Comparison of ENCODE assay signal across 13 cellular contexts in the genomic region with DNA sequence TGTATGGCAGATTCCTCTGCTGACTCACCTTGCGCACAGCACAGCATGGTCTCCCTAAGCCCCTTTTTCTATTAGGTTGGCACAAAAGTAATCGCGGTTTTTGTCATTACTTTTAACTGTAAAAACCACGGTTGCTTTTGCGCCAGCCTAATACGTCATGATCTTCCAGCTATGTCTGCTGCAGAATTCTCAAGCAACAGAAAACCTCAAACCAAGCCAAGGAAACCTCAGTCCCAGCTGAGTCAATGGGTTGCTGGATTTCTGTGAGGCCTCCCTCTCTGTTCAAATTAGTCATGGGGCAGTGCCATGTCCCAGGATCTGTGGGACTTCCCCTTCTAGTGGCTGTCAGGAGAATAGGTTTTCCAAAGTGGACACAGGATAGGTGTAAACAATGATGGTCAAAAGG. TPM values are rescaled to one million over a fixed set of nuclear protein-coding genes. Genes with fewer than 3 reads are reported as not detected.
DNase-seq lines count a peak whose midpoint lies in the region; ATAC-seq and TF ChIP-seq lines count a peak whose summit lies in the region.
"Had no signal": no experiment of that assay in that cellular context is flagged by ENCODE, and none has a peak within 500 bp of the region (broad histone marks: within the 10 kb centered on the region; RNA-seq: fewer than 3 reads in every experiment).

No MANE protein-coding gene starts in this region.

- CTCF ChIA-PET in activated naive CD4-positive, alpha-beta T cell treated with anti-CD3 and anti-CD28 coated beads for 36 hours (lab: Charles Lee), result interaction anchor here (0.7 kb wide), 1 partner anchor 123 kb away, joined by 3 read pairs; no protein-coding TSS in a partner anchor

- ATAC-seq in HG02870 (IDR thresholded peaks at IDR 0.05; ENCODE audit: unreplicated experiment), result no peak
- ATAC-seq: lower lobe of right lung; stimulated activated naive B cell treated with anti-CD40 and anti-IgM and Interleukin-4, amounts not matched to agents 10 μg/mL and 1 μg/mL and 100 μg/mL, for 72 hours had no signal

- peak; percentile 17 for DNase-seq in AG08395 (ENCODE audit: low spot score)
- DNase-seq in H7, result peak; percentile 12
- DNase-seq in T1000 (lab: John Stamatoyannopoulos, UW), result peak; percentile 9
- peak; percentile 61 for DNase-seq in iPS-NIHi7 (ENCODE audit: extremely low spot score)
- no peak for DNase-seq in activated naive CD4-positive, alpha-beta T cell (lab: John Stamatoyannopoulos, UW)
- DNase-seq in esophagus muscularis mucosa (ENCODE audit: extremely low spot score), result no peak
- no peak for DNase-seq in activated naive CD4-positive, alpha-beta T cell treated with anti-CD3 and anti-CD28 coated beads for 36 hours
- DNase-seq: adrenal gland; CD4-positive, CD25-positive, alpha-beta regulatory T cell; effector CD4-positive, alpha-beta T cell; lower lobe of right lung; stimulated activated naive B cell treated with anti-CD40 and anti-IgM and Interleukin-4, amounts not matched to agents 10 μg/mL and 1 μg/mL and 100 μg/mL, for 72 hours had no signal

- no peak for TF ChIP-seq CTCF in esophagus muscularis mucosa (IDR thresholded peaks at IDR 0.05)

- H3K9me3 ChIP-seq in esophagus muscularis mucosa, result no peaks in the 10 kb centered on the region
- H3K9me3 ChIP-seq: adrenal gland, lower lobe of right lung had no signal

- no peaks in the 10 kb centered on the region for H3K36me3 ChIP-seq in H7 (replicated peaks; ENCODE audit: control insufficient read depth, insufficient read depth, low read length)
- H3K36me3 ChIP-seq in esophagus muscularis mucosa, result no peaks in the 10 kb centered on the region
- H3K36me3 ChIP-seq: adrenal gland, lower lobe of right lung had no signal

- H3K4me3 Mint-ChIP-seq in activated naive CD4-positive, alpha-beta T cell treated with anti-CD3 and anti-CD28 coated beads for 36 hours, result no peak overlapping the region
- H3K4me3 Mint-ChIP-seq: CD4-positive, CD25-positive, alpha-beta regulatory T cell; stimulated activated naive B cell treated with anti-CD40 and anti-IgM and Interleukin-4, amounts not matched to agents 10 μg/mL and 1 μg/mL and 100 μg/mL, for 72 hours had no signal

- no peak for TF ChIP-seq POLR2A in esophagus muscularis mucosa (IDR thresholded peaks at IDR 0.05; ENCODE audit: low read depth)

- H3K27me3 Mint-ChIP-seq in activated naive CD4-positive, alpha-beta T cell treated with anti-CD3 and anti-CD28 coated beads for 36 hours (ENCODE audit: low read depth), result peaks cover 5% of the 10 kb centered on the region

- no peak overlapping the region for H3K4me3 ChIP-seq in H7 (ENCODE audit: insufficient read depth, low read depth, low read length)
- no peak overlapping the region for H3K4me3 ChIP-seq in esophagus muscularis mucosa
- H3K4me3 ChIP-seq: adrenal gland, lower lobe of right lung had no signal

- no peaks in the 10 kb centered on the region for H3K9me3 Mint-ChIP-seq in activated naive CD4-positive, alpha-beta T cell treated with anti-CD3 and anti-CD28 coated beads for 36 hours
- H3K9me3 Mint-ChIP-seq: CD4-positive, CD25-positive, alpha-beta regulatory T cell had no signal

- H3K27ac Mint-ChIP-seq in activated naive CD4-positive, alpha-beta T cell treated with anti-CD3 and anti-CD28 coated beads for 36 hours, result no peak overlapping the region
- H3K27ac Mint-ChIP-seq: CD4-positive, CD25-positive, alpha-beta regulatory T cell; stimulated activated naive B cell treated with anti-CD40 and anti-IgM and Interleukin-4, amounts not matched to agents 10 μg/mL and 1 μg/mL and 100 μg/mL, for 72 hours had no signal

- no peak for TF ChIP-seq EP300 in esophagus muscularis mucosa (IDR thresholded peaks at IDR 0.05)

- WGBS in esophagus muscularis mucosa, result 93% methylated on average over 6 of the region's 6 CpGs

- intact Hi-C loops in esophagus muscularis mucosa (cut with DNase I), result no loop called here
- intact Hi-C loops in activated naive CD4-positive, alpha-beta T cell treated with anti-CD3 and anti-CD28 coated beads for 36 hours (cut with micrococcal nuclease), result no loop called here

- H3K27ac ChIP-seq in esophagus muscularis mucosa (replicated peaks in 1 of 4), result no peak overlapping the region
- H3K27ac ChIP-seq: adrenal gland, lower lobe of right lung had no signal

- peaks cover 0 to 13% (median 11%) of the 10 kb centered on the region in 4 donors for H3K4me1 ChIP-seq in esophagus muscularis mucosa
- H3K4me1 ChIP-seq: adrenal gland had no signal

- no peaks in the 10 kb centered on the region for H3K4me1 Mint-ChIP-seq in activated naive CD4-positive, alpha-beta T cell treated with anti-CD3 and anti-CD28 coated beads for 36 hours (ENCODE audit: low read depth)
- H3K4me1 Mint-ChIP-seq: CD4-positive, CD25-positive, alpha-beta regulatory T cell had no signal

- H3K27me3 ChIP-seq in H7 (ENCODE audit: control insufficient read depth, insufficient read depth, low read length) (no peaks in the 10 kb centered on the region), esophagus muscularis mucosa (no peaks in the 10 kb centered on the region)
- H3K27me3 ChIP-seq: adrenal gland had no signal

- no peaks in the 10 kb centered on the region for H3K36me3 Mint-ChIP-seq in activated naive CD4-positive, alpha-beta T cell treated with anti-CD3 and anti-CD28 coated beads for 36 hours (ENCODE audit: low read depth)
- H3K36me3 Mint-ChIP-seq: CD4-positive, CD25-positive, alpha-beta regulatory T cell; stimulated activated naive B cell treated with anti-CD40 and anti-IgM and Interleukin-4, amounts not matched to agents 10 μg/mL and 1 μg/mL and 100 μg/mL, for 72 hours had no signal

RNA-seq across cellular contexts. Expression of a gene that starts 15.7 kb away (rescaled TPM):
- total RNA-seq in H7 (2014; rRNA removed; shearing (Covaris generic)), result 17.8 and 24.5 TPM in 2 replicates
- 10 to 100 TPM in 3 of 4 donors, 1 to 10 TPM in 1; 7.9 to 35.2 (median 19.2) TPM for total RNA-seq in esophagus muscularis mucosa
- under 1 TPM in 1 of 2 experiments, not detected in 1; 0.19 TPM for total RNA-seq in activated naive CD4-positive, alpha-beta T cell treated with anti-CD3 and anti-CD28 coated beads for 36 hours
- total RNA-seq: CD4-positive, CD25-positive, alpha-beta regulatory T cell had no signal

Comparison
In these comparisons a context has a peak if more than half of its experiments do, and no peak if none do; other contexts are left out.
1. DNase-seq: peak in AG08395 (single experiment), H7 (single experiment), T1000 (single experiment) and iPS-NIHi7 (single experiment); none in activated naive CD4-positive, alpha-beta T cell (0 of 4), esophagus muscularis mucosa (single experiment) and activated naive CD4-positive, alpha-beta T cell treated with anti-CD3 and anti-CD28 coated beads for 36 hours (single experiment).
2. RNA of a gene that starts 15.7 kb away (total RNA-seq): 7.9 to 35.2 TPM in esophagus muscularis mucosa and 17.8 to 24.5 TPM in H7; 0.19 TPM in activated naive CD4-positive, alpha-beta T cell treated with anti-CD3 and anti-CD28 coated beads for 36 hours; every median in the first group is over 4 times any median in the second.